Comparison of ENCODE assay signal across 18 cellular contexts in the genomic region with DNA sequence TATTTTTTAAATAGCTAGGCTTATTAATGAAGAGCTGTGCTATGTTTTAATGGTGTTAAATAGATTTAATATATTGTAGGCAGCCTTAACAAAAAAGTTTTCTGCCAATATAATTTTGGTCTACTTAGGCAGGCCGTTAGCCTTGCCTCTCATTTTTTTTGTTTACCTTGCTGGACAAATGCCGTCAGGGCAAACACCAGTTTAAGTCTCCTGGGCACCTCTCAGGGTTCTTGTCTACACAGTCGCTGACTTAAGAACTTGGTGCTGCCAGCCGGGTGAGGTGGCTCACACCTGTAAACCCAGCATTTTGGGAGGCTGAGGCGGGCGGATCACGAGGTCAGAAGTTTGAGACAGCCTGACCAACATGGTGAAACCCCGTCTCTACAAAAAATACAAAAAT.
DNase-seq lines count a peak whose midpoint lies in the region; ATAC-seq and TF ChIP-seq lines count a peak whose summit lies in the region.
"Had no signal": no experiment of that assay in that cellular context is flagged by ENCODE, and none has a peak within 500 bp of the region (broad histone marks: within the 10 kb centered on the region; RNA-seq: fewer than 3 reads in every experiment).

No MANE protein-coding gene starts in this region.

- H3K27ac ChIP-seq in breast epithelium (no peak overlapping the region), upper lobe of right lung (no peak overlapping the region)
- H3K27ac ChIP-seq: 22Rv1, A549, GM23248, HL-60 had no signal

- TF ChIP-seq CTCF in breast epithelium (IDR thresholded peaks at IDR 0.05) (no peak), upper lobe of right lung (IDR thresholded peaks at IDR 0.05) (no peak)

- DNase-seq in T47D (ENCODE audit: low read depth in 1 of 2, low spot score in 1 of 2) = peak; percentile 19 to 86
- DNase-seq in breast epithelium (ENCODE audit: low spot score in 2 of 2) = no peak
- peak; percentile 7 for DNase-seq in NCI-H2029 (lab: John Stamatoyannopoulos, UW)
- no peak for DNase-seq in left lobe of liver (ENCODE audit: low spot score)
- DNase-seq in upper lobe of right lung = no peak
- no peak for DNase-seq in NCI-H226
- DNase-seq in germinal center (ENCODE audit: low spot score) = no peak
- DNase-seq: AML-193; Calu3; CD8-positive, alpha-beta T cell; GF-D8 had no signal

- no peaks in the 10 kb centered on the region for H3K9me3 ChIP-seq in breast epithelium
- no peaks in the 10 kb centered on the region for H3K9me3 ChIP-seq in upper lobe of right lung
- H3K9me3 ChIP-seq: A549, HAP-1 had no signal

- H3K4me3 ChIP-seq in breast epithelium (no peak overlapping the region), upper lobe of right lung (no peak overlapping the region)
- H3K4me3 ChIP-seq: A549, GM12878, GM23248, HAP-1 had no signal

- intact Hi-C loops in breast epithelium (cut with DNase I; ENCODE audit: low total_unique reads) (no loop called here), upper lobe of right lung (cut with DNase I) (no loop called here)

- no peak for TF ChIP-seq POLR2A in breast epithelium (IDR thresholded peaks at IDR 0.05)

- H3K4me1 ChIP-seq in breast epithelium (no peaks in the 10 kb centered on the region), upper lobe of right lung (no peaks in the 10 kb centered on the region)
- H3K4me1 ChIP-seq: A549, HAP-1 had no signal

- H3K36me3 ChIP-seq in breast epithelium (no peaks in the 10 kb centered on the region), upper lobe of right lung (no peaks in the 10 kb centered on the region)
- H3K36me3 ChIP-seq: HAP-1 had no signal

- H3K27me3 ChIP-seq in breast epithelium (no peaks in the 10 kb centered on the region), upper lobe of right lung (no peaks in the 10 kb centered on the region)

- in situ Hi-C loops in T47D (cut with HindIII; ENCODE audit: low pct_unique_long_range_greater_than_20kb, low sequenced_read_pairs) = no loop called here

- ATAC-seq in left lobe of liver (peak; percentile 81), upper lobe of right lung (peak; percentile 20), GM18909 (IDR thresholded peaks at IDR 0.05; ENCODE audit: poor library complexity, unreplicated experiment) (no peak)
- ATAC-seq: A549; CD8-positive, alpha-beta T cell; GM12878 had no signal

Comparison
In these comparisons a context has a peak if more than half of its experiments do, and no peak if none do; other contexts are left out.
1. DNase-seq: peak in T47D (2 of 2) and NCI-H2029 (single experiment); none in breast epithelium (0 of 2), left lobe of liver (single experiment), upper lobe of right lung (single experiment), NCI-H226 (single experiment) and germinal center (single experiment).